14 cellular contexts compared by ENCODE assay signal in genomic region chr15:101088311-101088710, GRCh38.
DNase-seq lines count a peak whose midpoint lies in the region; ATAC-seq and TF ChIP-seq lines count a peak whose summit lies in the region.
"Had no signal": no experiment of that assay in that cellular context is flagged by ENCODE, and none has a peak within 500 bp of the region (broad histone marks: within the 10 kb centered on the region; RNA-seq: fewer than 3 reads in every experiment).

No MANE protein-coding gene starts in this region.

- no peak for TF ChIP-seq CTCF in RWPE2 (IDR thresholded peaks at IDR 0.05; ENCODE audit: poor library complexity, severe bottlenecking)
- TF ChIP-seq CTCF in testis (IDR thresholded peaks at IDR 0.05) = no peak

- H3K9me3 ChIP-seq in RWPE2 (ENCODE audit: severe bottlenecking) (no peaks in the 10 kb centered on the region), testis (no peaks in the 10 kb centered on the region)
- H3K9me3 ChIP-seq: esophagus squamous epithelium had no signal

- no peaks in the 10 kb centered on the region for H3K9me3 Mint-ChIP-seq in stimulated activated naive CD8-positive, alpha-beta T cell treated with anti-CD3 and anti-CD28 coated beads, Interleukin-15, amount 100 ng/mL, for 72 hours
- H3K9me3 Mint-ChIP-seq: naive thymus-derived CD4-positive, alpha-beta T cell; type B pancreatic cell had no signal

- ATAC-seq in stimulated activated naive CD8-positive, alpha-beta T cell treated with anti-CD3 and anti-CD28 coated beads, Interleukin-15, amount 100 ng/mL, for 72 hours = peak; percentile 3
- no peak for ATAC-seq in stimulated activated naive CD8-positive, alpha-beta T cell treated with anti-CD3 and anti-CD28 coated beads, Interleukin-15, Interleukin-2, amounts not matched to agents 100 U/mL and 50 U/mL, for 24 hours
- ATAC-seq in HG02610 (IDR thresholded peaks at IDR 0.05; ENCODE audit: unreplicated experiment) (peak; percentile 20), RWPE2 (ENCODE audit: low read depth) (no peak), GM18517 (IDR thresholded peaks at IDR 0.05; ENCODE audit: unreplicated experiment) (no peak)

- intact Hi-C loops in testis (cut with DNase I; ENCODE audit: low total_unique reads) (loop anchor here (10.0 kb wide), 2 partner anchors 74 to 166 kb away; partner anchors contain the start of gene CHSY1), head of caudate nucleus (cut with DNase I) (loop anchor here (2.0 kb wide), 1 partner anchor 164 kb away; the partner anchor contains the start of gene CHSY1)

- H3K4me1 ChIP-seq in RWPE2 (ENCODE audit: insufficient read depth, poor library complexity, severe bottlenecking) (no peaks in the 10 kb centered on the region), testis (peaks cover 49% of the 10 kb centered on the region)
- H3K4me1 ChIP-seq: foreskin keratinocyte had no signal

- peaks cover 7% of the 10 kb centered on the region for H3K27me3 Mint-ChIP-seq in stimulated activated naive CD8-positive, alpha-beta T cell treated with anti-CD3 and anti-CD28 coated beads, Interleukin-15, amount 100 ng/mL, for 72 hours

- H3K27ac ChIP-seq in RWPE2 (ENCODE audit: poor library complexity, severe bottlenecking) (no peak overlapping the region), testis (peak overlapping the region; percentile 22 to 75)
- H3K27ac ChIP-seq: brain microvascular endothelial cell, foreskin keratinocyte, GM23248 had no signal

- no peaks in the 10 kb centered on the region for H3K27me3 ChIP-seq in RWPE2 (ENCODE audit: insufficient read depth, poor library complexity, severe bottlenecking)
- no peaks in the 10 kb centered on the region for H3K27me3 ChIP-seq in testis
- H3K27me3 ChIP-seq: brain microvascular endothelial cell, esophagus squamous epithelium, foreskin keratinocyte had no signal

- peak overlapping the region in 1 of 2 donors; percentile 6 for H3K27ac Mint-ChIP-seq in stimulated activated naive CD8-positive, alpha-beta T cell treated with anti-CD3 and anti-CD28 coated beads, Interleukin-15, amount 100 ng/mL, for 72 hours
- H3K27ac Mint-ChIP-seq: type B pancreatic cell had no signal

- H3K4me3 ChIP-seq in RWPE2 (ENCODE audit: severe bottlenecking) = no peak overlapping the region
- peak overlapping the region in 1 of 2 donors; percentile 27 for H3K4me3 ChIP-seq in testis

- peaks cover 6% of the 10 kb centered on the region for H3K4me1 Mint-ChIP-seq in stimulated activated naive CD8-positive, alpha-beta T cell treated with anti-CD3 and anti-CD28 coated beads, Interleukin-15, amount 100 ng/mL, for 72 hours

- WGBS in testis, 2 donors = 73 to 80% methylated on average over 3 to 6 of the region's 6 CpGs

- DNase-seq in stimulated activated naive CD8-positive, alpha-beta T cell treated with anti-CD3 and anti-CD28 coated beads, Interleukin-15, amount 100 ng/mL, for 72 hours = no peak
- DNase-seq in stimulated activated naive CD8-positive, alpha-beta T cell treated with anti-CD3 and anti-CD28 coated beads, Interleukin-15, Interleukin-2, amounts not matched to agents 100 U/mL and 50 U/mL, for 24 hours = no peak
- DNase-seq in RWPE2 (ENCODE audit: low spot score) (peak; percentile 65), testis (no peak), foreskin melanocyte (no peak), head of caudate nucleus (no peak)
- DNase-seq: esophagus squamous epithelium, foreskin keratinocyte had no signal

- H3K36me3 ChIP-seq in RWPE2 (ENCODE audit: low read depth) (no peaks in the 10 kb centered on the region), testis (ENCODE audit: low read depth, missing control alignments) (no peaks in the 10 kb centered on the region)
- H3K36me3 ChIP-seq: brain microvascular endothelial cell, esophagus squamous epithelium had no signal

- H3K4me3 Mint-ChIP-seq in stimulated activated naive CD8-positive, alpha-beta T cell treated with anti-CD3 and anti-CD28 coated beads, Interleukin-15, amount 100 ng/mL, for 72 hours = no peak overlapping the region
- H3K4me3 Mint-ChIP-seq: type B pancreatic cell had no signal

- TF ChIP-seq POLR2A in testis (IDR thresholded peaks at IDR 0.05) = no peak

Comparison
In these comparisons a context has a peak if more than half of its experiments do, and no peak if none do; other contexts are left out.
1. ATAC-seq: peak in stimulated activated naive CD8-positive, alpha-beta T cell treated with anti-CD3 and anti-CD28 coated beads, Interleukin-15, amount 100 ng/mL, for 72 hours (single experiment) and HG02610 (single experiment); none in stimulated activated naive CD8-positive, alpha-beta T cell treated with anti-CD3 and anti-CD28 coated beads, Interleukin-15, Interleukin-2, amounts not matched to agents 100 U/mL and 50 U/mL, for 24 hours (single experiment), RWPE2 (single experiment) and GM18517 (single experiment).